ENCODE assay signal across 8 cellular contexts in the genomic region with DNA sequence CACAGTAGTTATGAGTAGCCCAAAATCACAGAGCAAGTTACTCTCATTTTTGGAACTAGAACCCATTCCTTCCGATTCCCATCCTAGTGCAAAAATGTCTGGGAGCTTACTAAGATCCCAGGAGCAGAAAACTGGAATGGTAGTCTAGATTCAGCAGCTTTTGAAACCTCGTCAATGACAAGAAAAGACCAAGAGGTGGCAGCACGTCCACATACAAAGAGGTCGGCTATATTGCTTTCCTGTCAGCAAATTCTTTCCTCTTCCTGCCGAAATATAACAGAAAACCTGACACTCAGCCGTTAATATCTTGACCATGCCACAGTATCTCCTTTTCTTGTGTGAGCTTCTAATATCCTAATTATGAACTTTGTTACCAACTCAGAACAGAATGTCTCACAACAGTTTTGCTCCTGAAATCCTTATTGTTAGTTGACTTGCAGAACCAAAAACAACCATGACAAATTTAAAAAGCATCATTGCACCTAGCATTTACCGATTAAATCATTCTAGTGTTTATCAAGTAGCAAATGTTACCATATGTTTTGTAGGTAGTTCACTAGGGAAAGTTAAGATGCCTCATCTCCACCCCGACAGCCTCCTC.
DNase-seq lines count a peak whose midpoint lies in the region; ATAC-seq, FAIRE-seq and TF ChIP-seq lines count a peak whose summit lies in the region.

No MANE protein-coding gene starts in this region.

- TF ChIP-seq EP300 in H1 (IDR thresholded peaks at IDR 0.05; ENCODE audit: borderline replicate concordance in 1 of 2, low read depth in 2 of 2, low read length in 2 of 2): no peak

- no peaks in the 10 kb centered on the region for H3K9me3 Mint-ChIP-seq in Caco-2 (ENCODE audit: unreplicated experiment)

- BruUV-seq in Caco-2 (replicated peaks; lab: Mats Ljungman, UMichigan): no TSS peak

- H3K23me2 ChIP-seq in H1 (ENCODE audit: low read depth, low read length): no peaks in the 10 kb centered on the region

- H3K9me3 ChIP-seq in Caco-2 (no peaks in the 10 kb centered on the region), SJCRH30 (replicated peaks) (no peaks in the 10 kb centered on the region), H1 (ENCODE audit: insufficient read depth in 2 of 2, low read depth in 1 of 2, low read length in 1 of 2) (peaks cover 0 to 10% of the 10 kb centered on the region in 2 experiments; a peak in 2 of 4 replicates)

- no peak overlapping the region for H2BK15ac ChIP-seq in H1 (ENCODE audit: low read length)

- no peak overlapping the region for H2AFZ ChIP-seq in H1 (ENCODE audit: low read length)

- no peak overlapping the region for H2AK5ac ChIP-seq in H1 (ENCODE audit: low read depth, low read length)

- no peak overlapping the region for H2BK12ac ChIP-seq in H1 (ENCODE audit: low read depth, low read length)

- H3K36me3 Mint-ChIP-seq in Caco-2 (ENCODE audit: insufficient read depth, unreplicated experiment): no peaks in the 10 kb centered on the region

- DNase-seq in Caco-2 (peak; percentile 50 to 60), Kasumi-1 (lab: John Stamatoyannopoulos, UW) (peak; percentile 56 to 76), SJCRH30 (peak; percentile 22 to 77), H1 (ENCODE audit: low read depth in 1 of 2, low spot score in 2 of 2) (peak in 1 of 2 experiments; percentile 62), lung microvascular endothelial cell (ENCODE audit: low read depth in 2 of 2) (peak; percentile 70 to 73), NCI-H187 treated with DMSO at 0.1 percent for 48 hours (lab: John Stamatoyannopoulos, UW) (no peak)

- no peak overlapping the region for H3K4ac ChIP-seq in H1 (replicated peaks; ENCODE audit: insufficient read length, low read depth, low read length)

- ATAC-seq in GM18868 (IDR thresholded peaks at IDR 0.05; ENCODE audit: unreplicated experiment) (peak; percentile 73), GM19455 (IDR thresholded peaks at IDR 0.05; ENCODE audit: unreplicated experiment) (no peak)

- TF ChIP-seq CTCF in Caco-2 (IDR thresholded peaks at IDR 0.05; ENCODE audit: insufficient read depth in 1 of 2, low read depth in 1 of 2, low read length in 1 of 2, severe bottlenecking in 1 of 2, unreplicated experiment in 1 of 2): peak; percentile 73 to 87
- peak in 2 of 3 experiments; percentile 70 to 71; a peak in 3 of 4 replicates for TF ChIP-seq CTCF in H1 (IDR thresholded peaks at IDR 0.05; ENCODE audit: control extremely low read depth in 1 of 3, insufficient read depth in 1 of 3, low read depth in 1 of 3, low read length in 3 of 3)

- H3K27ac ChIP-seq in SJCRH30: no peak overlapping the region
- no peak overlapping the region for H3K27ac ChIP-seq in H1 (ENCODE audit: low read depth, low read length)

- H3K4me3 Mint-ChIP-seq in Caco-2 (ENCODE audit: unreplicated experiment): no peak overlapping the region

- H4K5ac ChIP-seq in H1 (ENCODE audit: insufficient read length, low read depth, low read length): no peak overlapping the region

- H2BK5ac ChIP-seq in H1 (ENCODE audit: low read depth, low read length): no peak overlapping the region

- no peak overlapping the region for H4K8ac ChIP-seq in H1 (ENCODE audit: extremely low read depth, insufficient read depth, low read length)

- H3K4me1 ChIP-seq in Caco-2 (no peaks in the 10 kb centered on the region), SJCRH30 (no peaks in the 10 kb centered on the region), H1 (replicated peaks in 1 of 4; ENCODE audit: control insufficient read depth in 3 of 4, insufficient read depth in 4 of 4, low read length in 3 of 4) (no peaks in the 10 kb centered on the region)

- no peaks in the 10 kb centered on the region for H3K79me2 ChIP-seq in H1 (ENCODE audit: control insufficient read depth in 1 of 2, insufficient read depth in 2 of 2, low read length in 2 of 2)

- peak; percentile 91 to 93 for TF ChIP-seq RAD21 in H1 (IDR thresholded peaks at IDR 0.05 in 1 of 2, conservative IDR thresholded peaks at IDR 0.05 in 1 of 2; ENCODE audit: low read depth in 2 of 2, low read length in 2 of 2)

- POLR2A ChIA-PET in Caco-2 (lab: Charles Lee) (no interaction called here), H1 (lab: Charles Lee; ENCODE audit: partially characterized antibody) (no interaction called here)

- H3K18ac ChIP-seq in H1 (ENCODE audit: extremely low read depth, low read length): no peak overlapping the region

- H3K36me3 ChIP-seq in Caco-2 (ENCODE audit: control insufficient read depth, insufficient read depth, low read length): no peaks in the 10 kb centered on the region
- H3K36me3 ChIP-seq in SJCRH30: no peaks in the 10 kb centered on the region
- no peaks in the 10 kb centered on the region for H3K36me3 ChIP-seq in H1 (ENCODE audit: control insufficient read depth in 2 of 4, insufficient read depth in 4 of 4, low read length in 3 of 4)

- no peak overlapping the region for H3K14ac ChIP-seq in H1 (ENCODE audit: insufficient read length)

- no peak overlapping the region for H3K27ac Mint-ChIP-seq in Caco-2 (ENCODE audit: unreplicated experiment)

- no peak overlapping the region for H3K23ac ChIP-seq in H1 (ENCODE audit: insufficient read length)

- H3K79me1 ChIP-seq in H1 (ENCODE audit: low read depth, low read length): no peaks in the 10 kb centered on the region

- peaks cover 2% of the 10 kb centered on the region for H3K27me3 Mint-ChIP-seq in Caco-2 (ENCODE audit: insufficient read depth, unreplicated experiment)

- no peaks in the 10 kb centered on the region for H4K20me1 ChIP-seq in H1 (replicated peaks in 1 of 2; ENCODE audit: control insufficient read depth in 1 of 2, insufficient read depth in 2 of 2, low read length in 2 of 2)

- no peak overlapping the region for H4K91ac ChIP-seq in H1 (replicated peaks; ENCODE audit: insufficient read length, low read length)

- no peaks in the 10 kb centered on the region for H3K4me1 Mint-ChIP-seq in Caco-2 (ENCODE audit: low read depth, unreplicated experiment)

- no peak overlapping the region for H3K4me2 ChIP-seq in H1 (ENCODE audit: insufficient read depth in 1 of 2, low read depth in 2 of 2, low read length in 2 of 2)

- H3K27me3 ChIP-seq in Caco-2 (replicated peaks; ENCODE audit: control insufficient read depth, insufficient read depth, low read length): no peaks in the 10 kb centered on the region
- H3K27me3 ChIP-seq in SJCRH30: no peaks in the 10 kb centered on the region
- no peaks in the 10 kb centered on the region for H3K27me3 ChIP-seq in H1 (replicated peaks in 1 of 4; ENCODE audit: control insufficient read depth in 3 of 4, extremely low read depth in 1 of 4, insufficient read depth in 3 of 4, low read length in 3 of 4)

- H3K4me3 ChIP-seq in Caco-2 (ENCODE audit: low read depth, low read length) (no peak overlapping the region), SJCRH30 (no peak overlapping the region), H1 (ENCODE audit: extremely low read depth in 1 of 4, insufficient read depth in 2 of 4, low read depth in 3 of 4, low read length in 4 of 4) (no peak overlapping the region)

- TF ChIP-seq POLR2A in H1 (IDR thresholded peaks at IDR 0.05; ENCODE audit: control extremely low read depth in 1 of 2, low read depth in 2 of 2, low read length in 2 of 2): no peak

- no peak overlapping the region for H2BK120ac ChIP-seq in H1 (replicated peaks; ENCODE audit: low read depth, low read length)

- intact Hi-C loops in Caco-2 (cut with micrococcal nuclease; ENCODE audit: unreplicated experiment): loop anchor here (1.0 to 10.0 kb wide), 7 partner anchors 163 to 437 kb away; no protein-coding TSS in a partner anchor

- 38% methylated on average over 8 of the region's 8 CpGs; no CpG with 5 or more reads in 1 of the 2 experiments for WGBS in H1 (ENCODE audit: extremely low coverage in 1 of 2, insufficient coverage in 1 of 2, insufficient read length in 1 of 2, insufficient replicate concordance in 2 of 2, low coverage in 1 of 2, low lambda C conversion rate in 2 of 2, missing lambda C conversion rate in 1 of 2), 2 experiments

- no peak overlapping the region for H2BK20ac ChIP-seq in H1 (ENCODE audit: low read length)

- CTCF ChIA-PET in Caco-2 (lab: Charles Lee): interaction anchor here (0.9 to 1.9 kb wide), 4 partner anchors 248 to 422 kb away, joined by 4 to 80 read pairs (median 5); no protein-coding TSS in a partner anchor
- CTCF ChIA-PET in H1 (lab: Charles Lee; ENCODE audit: partially characterized antibody): interaction anchor here (0.7 to 7.2 kb wide), 39 partner anchors 10 to 497 kb away, joined by 3 to 119 read pairs (median 3); a partner anchor contains a TSS

- no peak overlapping the region for H3K56ac ChIP-seq in H1 (replicated peaks; ENCODE audit: insufficient read length, low read depth, low read length)

- peak; percentile 97 for FAIRE-seq in H1 (lab: Jason Lieb, UNC)

- no peak overlapping the region for H3K9ac ChIP-seq in H1 (replicated peaks in 1 of 4; ENCODE audit: extremely low read depth in 1 of 4, low read depth in 3 of 4, low read length in 3 of 4)

TF ChIP-seq in H1, 55 proteins besides CTCF, POLR2A, EP300 and RAD21:
- TF ChIP-seq SP1 (IDR thresholded peaks at IDR 0.05; ENCODE audit: low read depth, low read length): no peak
- peak; percentile 69; the same call in 1 of the 2 replicates for TF ChIP-seq MAFK (IDR thresholded peaks at IDR 0.05; ENCODE audit: low read depth, low read length)
